Comparison of ENCODE assay signal across 16 cellular contexts in the genomic region with DNA sequence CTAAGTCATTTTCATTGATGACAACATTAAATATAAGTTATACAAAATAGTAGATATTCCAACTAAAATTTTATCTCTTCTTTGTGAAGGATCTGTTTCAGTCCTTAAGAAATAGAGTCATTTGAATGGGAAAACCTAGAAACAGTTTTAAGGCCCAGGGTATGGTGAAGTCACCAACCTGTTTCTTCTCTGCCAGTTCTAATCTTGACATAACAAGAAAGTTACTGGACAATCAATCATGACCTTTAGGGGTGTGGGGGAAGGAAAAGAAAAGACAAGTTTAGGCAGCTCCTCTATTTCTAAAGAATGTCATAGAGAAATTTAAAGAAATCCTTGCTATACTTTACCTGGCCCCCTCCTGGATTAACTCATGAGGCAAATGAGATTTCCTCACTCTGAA.
DNase-seq lines count a peak whose midpoint lies in the region; TF ChIP-seq lines count a peak whose summit lies in the region.
"Had no signal": no experiment of that assay in that cellular context is flagged by ENCODE, and none has a peak within 500 bp of the region (broad histone marks: within the 10 kb centered on the region; RNA-seq: fewer than 3 reads in every experiment).

No MANE protein-coding gene starts in this region.

- no peak overlapping the region for H3K27ac Mint-ChIP-seq in neural progenitor cell
- H3K27ac Mint-ChIP-seq: CD8-positive, alpha-beta T cell; HFFc6 had no signal

- peaks cover 12% of the 10 kb centered on the region for H3K4me1 Mint-ChIP-seq in neural progenitor cell

- no peaks in the 10 kb centered on the region for H3K36me3 Mint-ChIP-seq in neural progenitor cell
- H3K36me3 Mint-ChIP-seq: CD8-positive, alpha-beta T cell had no signal

- no peaks in the 10 kb centered on the region for H3K27me3 ChIP-seq in neural progenitor cell

- H3K4me1 ChIP-seq in neural progenitor cell: peaks cover 36% of the 10 kb centered on the region
- H3K4me1 ChIP-seq: BLaER1 treated with 17β-estradiol and CSF1 and Interleukin-3, amounts not matched to agents 10 nM and 100 nM had no signal

- POLR2A ChIA-PET in RWPE1 (lab: Yijun Ruan, JAX; ENCODE audit: low non-redundant PET): no interaction called here

- H4K20me1 ChIP-seq in neural progenitor cell (ENCODE audit: low read depth): no peaks in the 10 kb centered on the region
- H4K20me1 ChIP-seq: BLaER1 treated with 17β-estradiol and CSF1 and Interleukin-3, amounts not matched to agents 10 nM and 100 nM had no signal

- TF ChIP-seq CTCF in RWPE1 (conservative IDR thresholded peaks at IDR 0.05; ENCODE audit: low read depth): no peak
- TF ChIP-seq CTCF in neural progenitor cell (IDR thresholded peaks at IDR 0.05): no peak

- DNase-seq in HPDE6-E6E7 (ENCODE audit: extremely low spot score) (peak; percentile 3), RWPE1 (ENCODE audit: low spot score) (peak; percentile 1), erythroblast (lab: John Stamatoyannopoulos, UW) (peak; percentile 58 to 77), neural progenitor cell (ENCODE audit: low spot score) (no peak), NCI-H526 (lab: John Stamatoyannopoulos, UW) (no peak), NCI-H510A (lab: John Stamatoyannopoulos, UW) (no peak), substantia nigra (lab: John Stamatoyannopoulos, UW) (no peak), NCI-H187 treated with DMSO at 0.1 percent for 48 hours (lab: John Stamatoyannopoulos, UW) (no peak)
- DNase-seq: CD8-positive, alpha-beta T cell; DMS53; HFFc6; Kasumi-1; NCI-H1092 treated with DMSO at 0.1 percent for 48 hours; NCI-H774; SHP77 treated with DMSO at 0.1 percent for 48 hours had no signal

- H3K27ac ChIP-seq in RWPE1 (no peak overlapping the region), neural progenitor cell (peak overlapping the region; percentile 49), substantia nigra (ENCODE audit: low read depth, low read length, poor library complexity, severe bottlenecking) (no peak overlapping the region)
- H3K27ac ChIP-seq: BLaER1 treated with 17β-estradiol and CSF1 and Interleukin-3, amounts not matched to agents 10 nM and 100 nM had no signal

- no peak for TF ChIP-seq POLR2A in erythroblast (IDR thresholded peaks at IDR 0.05; ENCODE audit: low read length)

- no peak overlapping the region for H3K9ac ChIP-seq in neural progenitor cell
- H3K9ac ChIP-seq: BLaER1 treated with 17β-estradiol and CSF1 and Interleukin-3, amounts not matched to agents 10 nM and 100 nM had no signal

- H3K36me3 ChIP-seq in neural progenitor cell: no peaks in the 10 kb centered on the region
- H3K36me3 ChIP-seq: BLaER1 treated with 17β-estradiol and CSF1 and Interleukin-3, amounts not matched to agents 10 nM and 100 nM had no signal

- H3K4me2 ChIP-seq in neural progenitor cell: peak overlapping the region; percentile 69
- H3K4me2 ChIP-seq: BLaER1 treated with 17β-estradiol and CSF1 and Interleukin-3, amounts not matched to agents 10 nM and 100 nM had no signal

- CTCF ChIA-PET in RWPE1 (lab: Yijun Ruan, JAX): no interaction called here

- no peak overlapping the region for H3K4me3 ChIP-seq in neural progenitor cell
- H3K4me3 ChIP-seq: BLaER1 treated with 17β-estradiol and CSF1 and Interleukin-3, amounts not matched to agents 10 nM and 100 nM had no signal

- peaks cover 2% of the 10 kb centered on the region for H3K27me3 Mint-ChIP-seq in neural progenitor cell (ENCODE audit: insufficient read depth, low read depth)

- peaks cover 2% of the 10 kb centered on the region for H3K9me3 Mint-ChIP-seq in neural progenitor cell
- H3K9me3 Mint-ChIP-seq: CD8-positive, alpha-beta T cell; HFFc6 had no signal

- H3F3A ChIP-seq in neural progenitor cell (ENCODE audit: low read depth): peaks cover 12% of the 10 kb centered on the region

- H3K4me3 Mint-ChIP-seq in neural progenitor cell: no peak overlapping the region
- H3K4me3 Mint-ChIP-seq: CD8-positive, alpha-beta T cell; HFFc6 had no signal

- no peaks in the 10 kb centered on the region for H3K9me3 ChIP-seq in neural progenitor cell (ENCODE audit: low read depth)
- H3K9me3 ChIP-seq: BLaER1 treated with 17β-estradiol and CSF1 and Interleukin-3, amounts not matched to agents 10 nM and 100 nM had no signal

- H2AFZ ChIP-seq in neural progenitor cell (replicated peaks): no peak overlapping the region

- H3K79me2 ChIP-seq in neural progenitor cell (ENCODE audit: low read depth): peaks cover 37% of the 10 kb centered on the region

Comparison
In these comparisons a context has a peak if more than half of its experiments do, and no peak if none do; other contexts are left out.
1. DNase-seq: peak in HPDE6-E6E7 (single experiment), RWPE1 (single experiment) and erythroblast (2 of 2); none in neural progenitor cell (single experiment), NCI-H526 (0 of 2), NCI-H510A (single experiment), substantia nigra (0 of 49) and NCI-H187 treated with DMSO at 0.1 percent for 48 hours (single experiment).